In the genomic region with DNA sequence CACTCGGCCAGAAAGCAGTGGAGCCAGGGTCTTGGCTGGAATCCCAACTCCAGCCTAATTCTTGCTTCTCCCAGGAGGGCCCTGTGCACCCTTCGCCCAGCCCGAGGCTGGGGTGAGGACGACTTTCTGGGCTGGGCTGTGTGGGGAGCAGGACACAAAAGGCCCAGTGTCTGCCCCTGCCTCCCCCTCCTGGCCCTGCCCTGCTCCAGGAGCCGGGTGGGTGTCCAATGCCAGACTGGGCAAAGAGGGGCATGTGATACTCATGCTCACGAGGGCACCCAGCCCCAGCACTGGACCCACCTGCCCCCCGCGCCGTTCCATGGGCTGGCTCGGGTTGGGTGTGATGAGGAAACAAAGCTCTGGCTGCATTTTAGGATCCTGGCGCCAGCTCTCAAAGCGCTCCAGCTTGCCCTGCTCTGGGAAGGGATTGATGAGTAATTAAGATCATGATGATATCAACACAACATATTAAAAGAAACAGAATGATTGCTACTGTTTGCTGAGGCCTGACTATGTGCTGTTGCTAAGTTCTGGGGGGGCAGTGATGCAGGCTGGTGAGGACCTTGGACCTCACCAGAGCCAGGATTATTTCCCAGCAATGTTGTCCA, we compare ENCODE assay signal across 27 cellular contexts. TPM values are rescaled to one million over a fixed set of nuclear protein-coding genes. Genes with fewer than 3 reads are reported as not detected.
DNase-seq lines count a peak whose midpoint lies in the region; ATAC-seq and TF ChIP-seq lines count a peak whose summit lies in the region.
"Had no signal": no experiment of that assay in that cellular context is flagged by ENCODE, and none has a peak within 500 bp of the region (broad histone marks: within the 10 kb centered on the region; RNA-seq: fewer than 3 reads in every experiment).

No MANE protein-coding gene starts in this region.

- no peak for TF ChIP-seq POLR2A in lower leg skin (IDR thresholded peaks at IDR 0.05)

- WGBS in lower leg skin, 2 donors = 13 to 41% methylated on average over 12 of the region's 12 CpGs

- no peak overlapping the region for H3K4me3 ChIP-seq in lower leg skin (ENCODE audit: low read depth, poor library complexity, severe bottlenecking)
- H3K4me3 ChIP-seq: colonic mucosa, ovary had no signal

- peak; percentile 55 for DNase-seq in activated effector memory CD4-positive, alpha-beta T cell treated with anti-CD3 and anti-CD28 coated beads, Interleukin-2, amount 50 U/mL, for 16 hours
- DNase-seq in activated effector memory CD4-positive, alpha-beta T cell treated with Interleukin-2 at 50 U/mL for 16 hours = no peak
- DNase-seq in NCI-H446 treated with DMSO at 0.1 percent for 48 hours (lab: John Stamatoyannopoulos, UW) (peak; percentile 45), lower leg skin (ENCODE audit: low spot score in 2 of 2) (peak; percentile 26 to 89), SW480 (ENCODE audit: low spot score) (no peak)
- no peak for DNase-seq in stimulated activated naive CD8-positive, alpha-beta T cell treated with anti-CD3 and anti-CD28 coated beads, Interleukin-15, Interleukin-2, amounts not matched to agents 100 U/mL and 50 U/mL, for 24 hours
- DNase-seq: activated CD4-positive, alpha-beta T cell treated with anti-CD3 and anti-CD28 coated beads for 1 hour; activated CD8-positive, alpha-beta T cell treated with anti-CD3 and anti-CD28 coated beads, Interleukin-2, amount 10 ng/mL, durations not matched to agents 7 days and 5 days; activated naive CD4-positive, alpha-beta T cell; activated T-cell treated with anti-CD3 and anti-CD28 coated beads, Interleukin-2, amount 50 U/mL, for 1 hour; CD4-positive, alpha-beta memory T cell; colonic mucosa; endodermal cell; Karpas-422; kidney glomerular epithelial cell; mammary epithelial cell; NCI-H1417 treated with DMSO at 0.1 percent for 48 hours; NCI-H2171; NCI-H526 treated with DMSO at 0.1 percent for 48 hours; ovary; T-cell had no signal

- ATAC-seq in HG02970 (IDR thresholded peaks at IDR 0.05; ENCODE audit: low FRiP score, unreplicated experiment) = no peak
- no peak for ATAC-seq in stimulated activated naive CD8-positive, alpha-beta T cell treated with anti-CD3 and anti-CD28 coated beads, Interleukin-15, Interleukin-2, amounts not matched to agents 100 U/mL and 50 U/mL, for 24 hours
- ATAC-seq: activated CD8-positive, alpha-beta T cell treated with anti-CD3 and anti-CD28 coated beads, Interleukin-2, amount 10 ng/mL, durations not matched to agents 7 days and 5 days; Right ventricle myocardium inferior; T-cell had no signal

- no peak for TF ChIP-seq CTCF in lower leg skin (IDR thresholded peaks at IDR 0.05)

- intact Hi-C loops in lower leg skin (cut with DNase I; ENCODE audit: low total_unique reads) = no loop called here

RNA-seq across cellular contexts. Expression of a gene that starts 30.7 kb away (rescaled TPM):
- 10 to 100 TPM in 1 of 4 donors, 1 to 10 TPM in 3; 1.1 to 13.4 (median 2.4) TPM for total RNA-seq in lower leg skin
- total RNA-seq: activated CD8-positive, alpha-beta T cell treated with anti-CD3 and anti-CD28 coated beads, Interleukin-2, amount 10 ng/mL, durations not matched to agents 7 days and 5 days; bronchial epithelial cell; CD4-positive, alpha-beta memory T cell; mammary epithelial cell; myocyte; OCI-LY7; Right ventricle myocardium inferior; sciatic nerve; T-cell had no signal

Comparison
In these comparisons a context has a peak if more than half of its experiments do, and no peak if none do; other contexts are left out.
1. DNase-seq: peak in activated effector memory CD4-positive, alpha-beta T cell treated with anti-CD3 and anti-CD28 coated beads, Interleukin-2, amount 50 U/mL, for 16 hours (single experiment), NCI-H446 treated with DMSO at 0.1 percent for 48 hours (single experiment) and lower leg skin (2 of 2); none in activated effector memory CD4-positive, alpha-beta T cell treated with Interleukin-2 at 50 U/mL for 16 hours (single experiment), SW480 (single experiment) and stimulated activated naive CD8-positive, alpha-beta T cell treated with anti-CD3 and anti-CD28 coated beads, Interleukin-15, Interleukin-2, amounts not matched to agents 100 U/mL and 50 U/mL, for 24 hours (single experiment).